In genomic region chr20:53826597-53827291, GRCh38 we compare ENCODE assay signal across 8 cellular contexts.
A peak's percentile ranks its signal among the peaks of the same experiment; 100 is the strongest.
DNase-seq lines count a peak whose midpoint lies in the region; ATAC-seq lines count a peak whose summit lies in the region.

No MANE protein-coding gene starts in this region.

- peaks cover 54% of the 10 kb centered on the region for H3K4me1 Mint-ChIP-seq in activated naive CD4-positive, alpha-beta T cell treated with anti-CD3 and anti-CD28 coated beads, Interleukin-2, amount 10 ng/mL, durations not matched to agents 7 days and 5 days
- H3K4me1 Mint-ChIP-seq in activated naive CD4-positive, alpha-beta T cell treated with anti-CD3 and anti-CD28 coated beads for 36 hours (ENCODE audit: low read depth), result peaks cover 40% of the 10 kb centered on the region
- H3K4me1 Mint-ChIP-seq in activated naive CD8-positive, alpha-beta T cell treated with anti-CD3 and anti-CD28 coated beads, Interleukin-2, amount 10 ng/mL, durations not matched to agents 7 days and 5 days, result peaks cover 46% of the 10 kb centered on the region

- no peaks in the 10 kb centered on the region for H3K27me3 Mint-ChIP-seq in activated naive CD4-positive, alpha-beta T cell treated with anti-CD3 and anti-CD28 coated beads, Interleukin-2, amount 10 ng/mL, durations not matched to agents 7 days and 5 days
- H3K27me3 Mint-ChIP-seq in activated naive CD4-positive, alpha-beta T cell treated with anti-CD3 and anti-CD28 coated beads for 36 hours (ENCODE audit: low read depth), result no peaks in the 10 kb centered on the region
- H3K27me3 Mint-ChIP-seq in activated naive CD8-positive, alpha-beta T cell treated with anti-CD3 and anti-CD28 coated beads, Interleukin-2, amount 10 ng/mL, durations not matched to agents 7 days and 5 days, result no peaks in the 10 kb centered on the region

- H3K27ac Mint-ChIP-seq in activated naive CD4-positive, alpha-beta T cell treated with anti-CD3 and anti-CD28 coated beads, Interleukin-2, amount 10 ng/mL, durations not matched to agents 7 days and 5 days, result peak overlapping the region; percentile 15
- no peak overlapping the region for H3K27ac Mint-ChIP-seq in activated naive CD4-positive, alpha-beta T cell treated with anti-CD3 and anti-CD28 coated beads for 36 hours
- peak overlapping the region; percentile 57 for H3K27ac Mint-ChIP-seq in activated naive CD8-positive, alpha-beta T cell treated with anti-CD3 and anti-CD28 coated beads, Interleukin-2, amount 10 ng/mL, durations not matched to agents 7 days and 5 days

- ATAC-seq in HG03175 (IDR thresholded peaks at IDR 0.05; ENCODE audit: unreplicated experiment), result peak; percentile 86
- peak; percentile 60 for ATAC-seq in activated naive CD8-positive, alpha-beta T cell treated with anti-CD3 and anti-CD28 coated beads, Interleukin-2, amount 10 ng/mL, durations not matched to agents 7 days and 5 days (ENCODE audit: low read depth)
- ATAC-seq in sciatic nerve, result peak; percentile 23

- H3K36me3 Mint-ChIP-seq in activated naive CD4-positive, alpha-beta T cell treated with anti-CD3 and anti-CD28 coated beads, Interleukin-2, amount 10 ng/mL, durations not matched to agents 7 days and 5 days, result no peaks in the 10 kb centered on the region
- H3K36me3 Mint-ChIP-seq in activated naive CD4-positive, alpha-beta T cell treated with anti-CD3 and anti-CD28 coated beads for 36 hours (ENCODE audit: low read depth), result no peaks in the 10 kb centered on the region
- H3K36me3 Mint-ChIP-seq in activated naive CD8-positive, alpha-beta T cell treated with anti-CD3 and anti-CD28 coated beads, Interleukin-2, amount 10 ng/mL, durations not matched to agents 7 days and 5 days, result peaks cover 6% of the 10 kb centered on the region

- intact Hi-C loops in activated naive CD4-positive, alpha-beta T cell treated with anti-CD3 and anti-CD28 coated beads for 36 hours (cut with micrococcal nuclease), result no loop called here
- intact Hi-C loops in sciatic nerve (cut with DNase I), result no loop called here

- no peaks in the 10 kb centered on the region for H3K9me3 Mint-ChIP-seq in activated naive CD4-positive, alpha-beta T cell treated with anti-CD3 and anti-CD28 coated beads, Interleukin-2, amount 10 ng/mL, durations not matched to agents 7 days and 5 days
- no peaks in the 10 kb centered on the region for H3K9me3 Mint-ChIP-seq in activated naive CD4-positive, alpha-beta T cell treated with anti-CD3 and anti-CD28 coated beads for 36 hours
- peaks cover 1% of the 10 kb centered on the region for H3K9me3 Mint-ChIP-seq in activated naive CD8-positive, alpha-beta T cell treated with anti-CD3 and anti-CD28 coated beads, Interleukin-2, amount 10 ng/mL, durations not matched to agents 7 days and 5 days

- CTCF ChIA-PET in activated naive CD4-positive, alpha-beta T cell treated with anti-CD3 and anti-CD28 coated beads, Interleukin-2, amount 10 ng/mL, durations not matched to agents 7 days and 5 days (lab: Charles Lee), result interaction anchor here (1.0 kb wide), 1 partner anchor 89 kb away, joined by 3 read pairs; no protein-coding TSS in a partner anchor
- CTCF ChIA-PET in activated naive CD4-positive, alpha-beta T cell treated with anti-CD3 and anti-CD28 coated beads for 36 hours (lab: Charles Lee), result interaction anchor here (2.1 kb wide), 1 partner anchor 89 kb away, joined by 14 read pairs; no protein-coding TSS in a partner anchor

- no peak overlapping the region for H3K4me3 Mint-ChIP-seq in activated naive CD4-positive, alpha-beta T cell treated with anti-CD3 and anti-CD28 coated beads, Interleukin-2, amount 10 ng/mL, durations not matched to agents 7 days and 5 days
- no peak overlapping the region for H3K4me3 Mint-ChIP-seq in activated naive CD4-positive, alpha-beta T cell treated with anti-CD3 and anti-CD28 coated beads for 36 hours
- no peak overlapping the region for H3K4me3 Mint-ChIP-seq in activated naive CD8-positive, alpha-beta T cell treated with anti-CD3 and anti-CD28 coated beads, Interleukin-2, amount 10 ng/mL, durations not matched to agents 7 days and 5 days

- POLR2A ChIA-PET in activated naive CD8-positive, alpha-beta T cell treated with anti-CD3 and anti-CD28 coated beads, Interleukin-2, amount 10 ng/mL, durations not matched to agents 7 days and 5 days (lab: Charles Lee), result interaction anchor here (1.0 kb wide), 1 partner anchor 17 kb away, joined by 3 read pairs; no protein-coding TSS in a partner anchor

- no peak for DNase-seq in activated naive CD4-positive, alpha-beta T cell treated with anti-CD3 and anti-CD28 coated beads, Interleukin-2, amount 10 ng/mL, durations not matched to agents 7 days and 5 days
- DNase-seq in activated naive CD4-positive, alpha-beta T cell treated with anti-CD3 and anti-CD28 coated beads for 36 hours, result no peak
- DNase-seq in activated naive CD8-positive, alpha-beta T cell treated with anti-CD3 and anti-CD28 coated beads, Interleukin-2, amount 10 ng/mL, durations not matched to agents 7 days and 5 days, result no peak
- DNase-seq in sciatic nerve (ENCODE audit: low spot score) (no peak), NCI-H774 (lab: John Stamatoyannopoulos, UW) (no peak), NCI-H345 treated with DMSO at 0.1 percent for 48 hours (lab: John Stamatoyannopoulos, UW; ENCODE audit: unreplicated experiment) (no peak)
- DNase-seq in stimulated activated CD4-positive, alpha-beta T cell treated with anti-CD3 and anti-CD28 coated beads, Interleukin-2, amount 100 ng/mL, for 48 hours, result no peak

Comparison
In these comparisons a context has a peak if more than half of its experiments do, and no peak if none do; other contexts are left out.
1. ATAC-seq: peak in every context shown above with its lines; median percentile 86 in HG03175; 60 in activated naive CD8-positive, alpha-beta T cell treated with anti-CD3 and anti-CD28 coated beads, Interleukin-2, amount 10 ng/mL, durations not matched to agents 7 days and 5 days; 23 in sciatic nerve.